Comparison of ENCODE assay signal across 9 cellular contexts in genomic region chr3:50238549-50239026, GRCh38. TPM values are rescaled to one million over a fixed set of nuclear protein-coding genes. Genes with fewer than 3 reads are reported as not detected.
DNase-seq lines count a peak whose midpoint lies in the region; ATAC-seq and TF ChIP-seq lines count a peak whose summit lies in the region.
"Had no signal": no experiment of that assay in that cellular context is flagged by ENCODE, and none has a peak within 500 bp of the region (broad histone marks: within the 10 kb centered on the region; RNA-seq: fewer than 3 reads in every experiment).

No MANE protein-coding gene starts in this region.

- CTCF ChIA-PET in activated CD8-positive, alpha-beta memory T cell treated with anti-CD3 and anti-CD28 coated beads, Interleukin-2, amount 10 ng/mL, durations not matched to agents 7 days and 5 days (lab: Charles Lee): interaction anchor here (4.1 to 6.7 kb wide), 2 partner anchors 9 to 12 kb away, joined by 43 to 83 read pairs; no protein-coding TSS in a partner anchor
- CTCF ChIA-PET in activated CD8-positive, alpha-beta T cell treated with anti-CD3 and anti-CD28 coated beads, Interleukin-2, amount 10 ng/mL, durations not matched to agents 7 days and 5 days (lab: Charles Lee): interaction anchor here (1.0 to 6.7 kb wide), 2 partner anchors 6 to 44 kb away, joined by 3 to 122 read pairs; no protein-coding TSS in a partner anchor

- H3K27ac Mint-ChIP-seq in activated CD8-positive, alpha-beta memory T cell treated with anti-CD3 and anti-CD28 coated beads, Interleukin-2, amount 10 ng/mL, durations not matched to agents 7 days and 5 days: peak overlapping the region; percentile 94
- peak overlapping the region; percentile 93 for H3K27ac Mint-ChIP-seq in activated CD8-positive, alpha-beta T cell treated with anti-CD3 and anti-CD28 coated beads, Interleukin-2, amount 10 ng/mL, durations not matched to agents 7 days and 5 days

- H3K36me3 Mint-ChIP-seq in activated CD8-positive, alpha-beta memory T cell treated with anti-CD3 and anti-CD28 coated beads, Interleukin-2, amount 10 ng/mL, durations not matched to agents 7 days and 5 days: peaks cover 31% of the 10 kb centered on the region
- peaks cover 50% of the 10 kb centered on the region for H3K36me3 Mint-ChIP-seq in activated CD8-positive, alpha-beta T cell treated with anti-CD3 and anti-CD28 coated beads, Interleukin-2, amount 10 ng/mL, durations not matched to agents 7 days and 5 days (ENCODE audit: low read depth)

- no peak for TF ChIP-seq POLR2A in gastroesophageal sphincter (IDR thresholded peaks at IDR 0.05)

- peaks cover 63% of the 10 kb centered on the region for H3K4me1 Mint-ChIP-seq in activated CD8-positive, alpha-beta memory T cell treated with anti-CD3 and anti-CD28 coated beads, Interleukin-2, amount 10 ng/mL, durations not matched to agents 7 days and 5 days
- peaks cover 67% of the 10 kb centered on the region for H3K4me1 Mint-ChIP-seq in activated CD8-positive, alpha-beta T cell treated with anti-CD3 and anti-CD28 coated beads, Interleukin-2, amount 10 ng/mL, durations not matched to agents 7 days and 5 days (ENCODE audit: low read depth)

- TF ChIP-seq EP300 in gastroesophageal sphincter (IDR thresholded peaks at IDR 0.05): no peak

- H3K36me3 ChIP-seq in gastroesophageal sphincter: peaks cover 0 to 6% of the 10 kb centered on the region in 2 donors
- H3K36me3 ChIP-seq in osteoblast (ENCODE audit: insufficient read depth, low read length): peaks cover 13% of the 10 kb centered on the region

- no CpG with 5 or more reads among the region's 7 CpGs for WGBS in gastroesophageal sphincter (ENCODE audit: low coverage in 1 of 2), 2 donors

- H3K9me3 ChIP-seq in gastroesophageal sphincter: no peaks in the 10 kb centered on the region
- H3K9me3 ChIP-seq in osteoblast (ENCODE audit: low read depth, low read length): no peaks in the 10 kb centered on the region

- peak overlapping the region; percentile 99 for H3K4me2 ChIP-seq in osteoblast (ENCODE audit: insufficient read depth, low read length)

- H3K4me3 Mint-ChIP-seq in activated CD8-positive, alpha-beta memory T cell treated with anti-CD3 and anti-CD28 coated beads, Interleukin-2, amount 10 ng/mL, durations not matched to agents 7 days and 5 days: peak overlapping the region; percentile 97
- peak overlapping the region; percentile 99 for H3K4me3 Mint-ChIP-seq in activated CD8-positive, alpha-beta T cell treated with anti-CD3 and anti-CD28 coated beads, Interleukin-2, amount 10 ng/mL, durations not matched to agents 7 days and 5 days

- H4K20me1 ChIP-seq in osteoblast (ENCODE audit: insufficient read depth, low read length): peaks cover 61% of the 10 kb centered on the region

- H3K79me2 ChIP-seq in osteoblast (ENCODE audit: insufficient read depth, low read length): peaks cover 76% of the 10 kb centered on the region

- H3K27ac ChIP-seq in gastroesophageal sphincter (peak overlapping the region; percentile 83 to 100 (median 97)), osteoblast (ENCODE audit: low read depth, low read length) (peak overlapping the region; percentile 78)

- no peak for DNase-seq in activated CD8-positive, alpha-beta memory T cell treated with anti-CD3 and anti-CD28 coated beads, Interleukin-2, amount 10 ng/mL, durations not matched to agents 7 days and 5 days
- DNase-seq in activated CD8-positive, alpha-beta memory T cell treated with anti-CD3 and anti-CD28 coated beads, Interleukin-2, amount 50 U/mL, for 4 hours: no peak
- DNase-seq in activated CD8-positive, alpha-beta T cell treated with anti-CD3 and anti-CD28 coated beads, Interleukin-2, amount 10 ng/mL, durations not matched to agents 7 days and 5 days: no peak
- DNase-seq in osteoblast (ENCODE audit: insufficient read length, low spot score, missing footprints) (peak; percentile 90), OCI-M2 (lab: John Stamatoyannopoulos, UW; ENCODE audit: unreplicated experiment) (no peak), DMS53 (lab: John Stamatoyannopoulos, UW) (no peak), HCEC 1CT (no peak)

- no peaks in the 10 kb centered on the region for H3K27me3 ChIP-seq in gastroesophageal sphincter
- H3K27me3 ChIP-seq in osteoblast (ENCODE audit: insufficient read depth, low read length): no peaks in the 10 kb centered on the region

- H2AFZ ChIP-seq in osteoblast (ENCODE audit: low read length): no peak overlapping the region

- no peak for ATAC-seq in activated CD8-positive, alpha-beta memory T cell treated with anti-CD3 and anti-CD28 coated beads, Interleukin-2, amount 10 ng/mL, durations not matched to agents 7 days and 5 days
- no peak for ATAC-seq in activated CD8-positive, alpha-beta T cell treated with anti-CD3 and anti-CD28 coated beads, Interleukin-2, amount 10 ng/mL, durations not matched to agents 7 days and 5 days
- ATAC-seq in gastroesophageal sphincter: peak; percentile 20

- H3K27me3 Mint-ChIP-seq in activated CD8-positive, alpha-beta memory T cell treated with anti-CD3 and anti-CD28 coated beads, Interleukin-2, amount 10 ng/mL, durations not matched to agents 7 days and 5 days: no peaks in the 10 kb centered on the region
- no peaks in the 10 kb centered on the region for H3K27me3 Mint-ChIP-seq in activated CD8-positive, alpha-beta T cell treated with anti-CD3 and anti-CD28 coated beads, Interleukin-2, amount 10 ng/mL, durations not matched to agents 7 days and 5 days (ENCODE audit: low read depth)

- H3K4me3 ChIP-seq in gastroesophageal sphincter (peak overlapping the region; percentile 67 to 94), osteoblast (ENCODE audit: insufficient read depth, low read length) (peak overlapping the region; percentile 98)

- no peaks in the 10 kb centered on the region for H3K9me3 Mint-ChIP-seq in activated CD8-positive, alpha-beta memory T cell treated with anti-CD3 and anti-CD28 coated beads, Interleukin-2, amount 10 ng/mL, durations not matched to agents 7 days and 5 days (ENCODE audit: low read depth)
- H3K9me3 Mint-ChIP-seq in activated CD8-positive, alpha-beta T cell treated with anti-CD3 and anti-CD28 coated beads, Interleukin-2, amount 10 ng/mL, durations not matched to agents 7 days and 5 days (ENCODE audit: insufficient read depth): no peaks in the 10 kb centered on the region

- TF ChIP-seq CTCF in gastroesophageal sphincter (IDR thresholded peaks at IDR 0.05) (no peak), osteoblast (IDR thresholded peaks at IDR 0.05; ENCODE audit: extremely low read depth, low read depth, low read length) (peak; percentile 8)

- POLR2A ChIA-PET in activated CD8-positive, alpha-beta T cell treated with anti-CD3 and anti-CD28 coated beads, Interleukin-2, amount 10 ng/mL, durations not matched to agents 7 days and 5 days (lab: Charles Lee): interaction anchor here (1.0 to 3.6 kb wide), 4 partner anchors 8 to 61 kb away, joined by 3 to 24 read pairs (median 12); partner anchors contain the start of genes HYAL3 and NAA80

- H3K4me1 ChIP-seq in gastroesophageal sphincter: peaks cover 0 to 74% (median 64%) of the 10 kb centered on the region in 3 donors
- peaks cover 39% of the 10 kb centered on the region for H3K4me1 ChIP-seq in osteoblast (ENCODE audit: insufficient read depth, low read length)

RNA-seq across cellular contexts. Expression of gene GNAI2, which starts 2.6 kb away (rescaled TPM):
- total RNA-seq in activated CD8-positive, alpha-beta memory T cell treated with anti-CD3 and anti-CD28 coated beads, Interleukin-2, amount 10 ng/mL, durations not matched to agents 7 days and 5 days: 100 to 1,000 TPM; 450 to 509 TPM
- 100 to 1,000 TPM; 515 to 531 TPM for total RNA-seq in activated CD8-positive, alpha-beta T cell treated with anti-CD3 and anti-CD28 coated beads, Interleukin-2, amount 10 ng/mL, durations not matched to agents 7 days and 5 days
- total RNA-seq in gastroesophageal sphincter: 100 to 1,000 TPM; 172 to 262 (median 222) TPM
- total RNA-seq in osteoblast: 223 and 248 TPM in 2 replicates

RNA-seq across cellular contexts. Expression of gene SEMA3B, which starts 30.4 kb away (rescaled TPM):
- total RNA-seq in activated CD8-positive, alpha-beta memory T cell treated with anti-CD3 and anti-CD28 coated beads, Interleukin-2, amount 10 ng/mL, durations not matched to agents 7 days and 5 days: under 1 TPM; 0.16 to 0.70 TPM
- total RNA-seq in activated CD8-positive, alpha-beta T cell treated with anti-CD3 and anti-CD28 coated beads, Interleukin-2, amount 10 ng/mL, durations not matched to agents 7 days and 5 days: under 1 TPM; 0.52 to 0.84 TPM
- total RNA-seq in gastroesophageal sphincter (10 to 100 TPM; 29.1 to 54.9 (median 44.2) TPM), osteoblast (5.9 and 10.1 TPM in 2 replicates)

RNA-seq across cellular contexts. Expression of gene SLC38A3, which starts 33.5 kb away (rescaled TPM):
- not detected for total RNA-seq in activated CD8-positive, alpha-beta memory T cell treated with anti-CD3 and anti-CD28 coated beads, Interleukin-2, amount 10 ng/mL, durations not matched to agents 7 days and 5 days
- total RNA-seq in activated CD8-positive, alpha-beta T cell treated with anti-CD3 and anti-CD28 coated beads, Interleukin-2, amount 10 ng/mL, durations not matched to agents 7 days and 5 days: not detected
- under 1 TPM in 2 of 4 donors, not detected in 2; 0.35 TPM for total RNA-seq in gastroesophageal sphincter
- 0.29 and 0.36 TPM in 2 replicates for total RNA-seq in osteoblast

RNA-seq across cellular contexts. Expression of gene LSMEM2, which starts 40.3 kb away (rescaled TPM):
- not detected for total RNA-seq in activated CD8-positive, alpha-beta memory T cell treated with anti-CD3 and anti-CD28 coated beads, Interleukin-2, amount 10 ng/mL, durations not matched to agents 7 days and 5 days
- total RNA-seq in activated CD8-positive, alpha-beta T cell treated with anti-CD3 and anti-CD28 coated beads, Interleukin-2, amount 10 ng/mL, durations not matched to agents 7 days and 5 days: not detected
- total RNA-seq in gastroesophageal sphincter: not detected
- total RNA-seq in osteoblast: not detected in 2 replicates
- total RNA-seq: dermis microvascular lymphatic vessel endothelial cell had no signal

RNA-seq across cellular contexts. Expression of gene GNAT1, which starts 47.2 kb away (rescaled TPM):
- not detected for total RNA-seq in activated CD8-positive, alpha-beta memory T cell treated with anti-CD3 and anti-CD28 coated beads, Interleukin-2, amount 10 ng/mL, durations not matched to agents 7 days and 5 days
- not detected for total RNA-seq in activated CD8-positive, alpha-beta T cell treated with anti-CD3 and anti-CD28 coated beads, Interleukin-2, amount 10 ng/mL, durations not matched to agents 7 days and 5 days
- not detected for total RNA-seq in gastroesophageal sphincter
- not detected in 2 replicates for total RNA-seq in osteoblast
- total RNA-seq: dermis microvascular lymphatic vessel endothelial cell had no signal
